In the genomic region with DNA sequence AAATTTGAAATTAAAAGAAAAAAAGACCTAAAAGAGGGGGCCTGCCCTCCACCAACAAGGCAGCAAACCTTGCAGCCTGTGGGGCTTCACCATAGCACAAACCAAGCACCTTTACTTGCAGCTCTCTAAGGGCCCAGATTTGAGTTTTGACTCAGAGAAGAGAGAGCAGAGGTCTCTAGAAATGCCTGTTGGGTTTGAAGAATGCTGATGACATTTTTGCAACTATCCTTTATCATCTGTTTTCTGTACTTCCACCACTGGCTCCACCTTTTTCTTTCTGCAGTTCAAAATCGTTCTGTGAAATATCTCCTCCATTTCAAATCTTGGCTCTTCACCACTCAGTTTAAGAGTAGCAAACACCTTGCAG, we compare ENCODE assay signal across 8 cellular contexts.
DNase-seq lines count a peak whose midpoint lies in the region; ATAC-seq lines count a peak whose summit lies in the region.

No MANE protein-coding gene starts in this region.

- H3K4me1 Mint-ChIP-seq in stimulated activated naive CD8-positive, alpha-beta T cell treated with anti-CD3 and anti-CD28 coated beads, Interleukin-15, Interleukin-2, amounts not matched to agents 100 ng/mL and 50 ng/mL, for 24 hours (ENCODE audit: low read depth): peaks cover 13% of the 10 kb centered on the region
- H3K4me1 Mint-ChIP-seq in activated T-helper 17 cell treated with anti-CD3 and anti-CD28 coated beads, Interleukin-2, amount 50 U/mL, for 72 hours: no peaks in the 10 kb centered on the region
- H3K4me1 Mint-ChIP-seq in immature natural killer cell: peaks cover 17 to 19% of the 10 kb centered on the region in 2 donors

- H3K4me3 Mint-ChIP-seq in stimulated activated naive CD8-positive, alpha-beta T cell treated with anti-CD3 and anti-CD28 coated beads, Interleukin-15, Interleukin-2, amounts not matched to agents 100 ng/mL and 50 ng/mL, for 24 hours: peak overlapping the region; percentile 70
- peak overlapping the region; percentile 66 for H3K4me3 Mint-ChIP-seq in activated T-helper 17 cell treated with anti-CD3 and anti-CD28 coated beads, Interleukin-2, amount 50 U/mL, for 72 hours
- H3K4me3 Mint-ChIP-seq in immature natural killer cell: peak overlapping the region; percentile 67 to 84 (median 80)

- no peak for ATAC-seq in stimulated activated naive CD8-positive, alpha-beta T cell treated with anti-CD3 and anti-CD28 coated beads, Interleukin-15, Interleukin-2, amounts not matched to agents 100 U/mL and 50 U/mL, for 24 hours
- ATAC-seq in activated T-helper 17 cell treated with anti-CD3 and anti-CD28 coated beads, Interleukin-2, amount 50 U/mL, for 72 hours (replicated peaks): no peak
- ATAC-seq in GM21515 (IDR thresholded peaks at IDR 0.05; ENCODE audit: unreplicated experiment): no peak

- H3K9me3 Mint-ChIP-seq in stimulated activated naive CD8-positive, alpha-beta T cell treated with anti-CD3 and anti-CD28 coated beads, Interleukin-15, Interleukin-2, amounts not matched to agents 100 ng/mL and 50 ng/mL, for 24 hours: peaks cover 7% of the 10 kb centered on the region
- H3K9me3 Mint-ChIP-seq in activated T-helper 17 cell treated with anti-CD3 and anti-CD28 coated beads, Interleukin-2, amount 50 U/mL, for 72 hours: no peaks in the 10 kb centered on the region
- H3K9me3 Mint-ChIP-seq in immature natural killer cell: no peaks in the 10 kb centered on the region

- H3K27ac ChIP-seq in caudate nucleus (ENCODE audit: low read depth, low read length): no peak overlapping the region

- no peaks in the 10 kb centered on the region for H3K36me3 Mint-ChIP-seq in stimulated activated naive CD8-positive, alpha-beta T cell treated with anti-CD3 and anti-CD28 coated beads, Interleukin-15, Interleukin-2, amounts not matched to agents 100 ng/mL and 50 ng/mL, for 24 hours (ENCODE audit: low read depth)
- no peaks in the 10 kb centered on the region for H3K36me3 Mint-ChIP-seq in activated T-helper 17 cell treated with anti-CD3 and anti-CD28 coated beads, Interleukin-2, amount 50 U/mL, for 72 hours (ENCODE audit: low read depth)
- H3K36me3 Mint-ChIP-seq in immature natural killer cell: no peaks in the 10 kb centered on the region

- no peak for DNase-seq in stimulated activated naive CD8-positive, alpha-beta T cell treated with anti-CD3 and anti-CD28 coated beads, Interleukin-15, Interleukin-2, amounts not matched to agents 100 U/mL and 50 U/mL, for 24 hours
- DNase-seq in immature natural killer cell (no peak), pons (ENCODE audit: low spot score) (no peak), caudate nucleus (lab: John Stamatoyannopoulos, UW) (no peak), NCI-H510A (lab: John Stamatoyannopoulos, UW) (no peak)

- no peak overlapping the region for H3K27ac Mint-ChIP-seq in stimulated activated naive CD8-positive, alpha-beta T cell treated with anti-CD3 and anti-CD28 coated beads, Interleukin-15, Interleukin-2, amounts not matched to agents 100 ng/mL and 50 ng/mL, for 24 hours
- H3K27ac Mint-ChIP-seq in activated T-helper 17 cell treated with anti-CD3 and anti-CD28 coated beads, Interleukin-2, amount 50 U/mL, for 72 hours: no peak overlapping the region
- peak overlapping the region in 2 of 6 donors; percentile 49 to 55 for H3K27ac Mint-ChIP-seq in immature natural killer cell

- H3K27me3 Mint-ChIP-seq in stimulated activated naive CD8-positive, alpha-beta T cell treated with anti-CD3 and anti-CD28 coated beads, Interleukin-15, Interleukin-2, amounts not matched to agents 100 ng/mL and 50 ng/mL, for 24 hours: peaks cover 47% of the 10 kb centered on the region
- peaks cover 27% of the 10 kb centered on the region for H3K27me3 Mint-ChIP-seq in activated T-helper 17 cell treated with anti-CD3 and anti-CD28 coated beads, Interleukin-2, amount 50 U/mL, for 72 hours
- H3K27me3 Mint-ChIP-seq in immature natural killer cell (ENCODE audit: low read depth in 3 of 3): peaks cover 3 to 17% (median 11%) of the 10 kb centered on the region in 3 donors
